In genomic region chr11:108561535-108561991, GRCh38 we compare ENCODE assay signal across 19 cellular contexts. TPM values are rescaled to one million over a fixed set of nuclear protein-coding genes. Genes with fewer than 3 reads are reported as not detected.
A peak's percentile ranks its signal among the peaks of the same experiment; 100 is the strongest.
DNase-seq lines count a peak whose midpoint lies in the region; ATAC-seq, FAIRE-seq and TF ChIP-seq lines count a peak whose summit lies in the region.
"Had no signal": no experiment of that assay in that cellular context is flagged by ENCODE, and none has a peak within 500 bp of the region (broad histone marks: within the 10 kb centered on the region; RNA-seq: fewer than 3 reads in every experiment).

No MANE protein-coding gene starts in this region.

- no peak for ATAC-seq in HG02973 (IDR thresholded peaks at IDR 0.05; ENCODE audit: unreplicated experiment)
- no peak for ATAC-seq in HG03457 (IDR thresholded peaks at IDR 0.05; ENCODE audit: unreplicated experiment)
- ATAC-seq: heart left ventricle, left ventricle myocardium superior had no signal

- CTCF ChIA-PET in Caco-2 (lab: Charles Lee) = interaction anchor here (0.7 kb wide), 1 partner anchor 17 kb away, joined by 3 read pairs; no protein-coding TSS in a partner anchor
- CTCF ChIA-PET in CD8-positive, alpha-beta memory T cell (lab: Charles Lee) = no interaction called here

- POLR2A ChIA-PET in Caco-2 (lab: Charles Lee) = no interaction called here
- POLR2A ChIA-PET in CD8-positive, alpha-beta memory T cell (lab: Charles Lee) = no interaction called here

- FAIRE-seq in GM19239 (lab: Jason Lieb, UNC) = no peak
- FAIRE-seq: pancreas had no signal

- H3K27me3 ChIP-seq in Caco-2 (replicated peaks; ENCODE audit: control insufficient read depth, insufficient read depth, low read length) (no peaks in the 10 kb centered on the region), SJCRH30 (no peaks in the 10 kb centered on the region), fibroblast of lung (ENCODE audit: control insufficient read depth, insufficient read depth, low read length) (no peaks in the 10 kb centered on the region)
- H3K27me3 ChIP-seq in CD8-positive, alpha-beta memory T cell (ENCODE audit: insufficient read depth, low read length, poor library complexity, severe bottlenecking) = no peaks in the 10 kb centered on the region
- H3K27me3 ChIP-seq: adrenal gland, heart left ventricle, pancreas had no signal

- no peaks in the 10 kb centered on the region for H3K9me3 Mint-ChIP-seq in Caco-2 (ENCODE audit: unreplicated experiment)
- no peaks in the 10 kb centered on the region for H3K9me3 Mint-ChIP-seq in CD8-positive, alpha-beta memory T cell

- no peaks in the 10 kb centered on the region for H3K36me3 Mint-ChIP-seq in Caco-2 (ENCODE audit: insufficient read depth, unreplicated experiment)
- H3K36me3 Mint-ChIP-seq in CD8-positive, alpha-beta memory T cell = no peaks in the 10 kb centered on the region

- intact Hi-C loops in Caco-2 (cut with micrococcal nuclease; ENCODE audit: unreplicated experiment) = loop anchor here (1.0 kb wide), 1 partner anchor 32 kb away; the partner anchor contains the start of gene EXPH5

- H3K36me3 ChIP-seq in Caco-2 (ENCODE audit: control insufficient read depth, insufficient read depth, low read length) = no peaks in the 10 kb centered on the region
- H3K36me3 ChIP-seq in SJCRH30 = no peaks in the 10 kb centered on the region
- H3K36me3 ChIP-seq in fibroblast of lung (ENCODE audit: control insufficient read depth, insufficient read depth, low read length) = no peaks in the 10 kb centered on the region
- H3K36me3 ChIP-seq in CD8-positive, alpha-beta memory T cell (ENCODE audit: insufficient read depth, low read length) = no peaks in the 10 kb centered on the region
- H3K36me3 ChIP-seq: adrenal gland, heart left ventricle, pancreas had no signal

- H2AFZ ChIP-seq in fibroblast of lung (ENCODE audit: low read length) = peak overlapping the region; percentile 53

- H3K4me3 ChIP-seq in Caco-2 (ENCODE audit: low read depth, low read length) = no peak overlapping the region
- no peak overlapping the region for H3K4me3 ChIP-seq in SJCRH30
- H3K4me3 ChIP-seq in fibroblast of lung (replicated peaks in 1 of 4; ENCODE audit: control extremely low read depth in 1 of 4, insufficient read depth in 1 of 4, low read depth in 3 of 4, low read length in 4 of 4) = no peak overlapping the region
- no peak overlapping the region for H3K4me3 ChIP-seq in CD8-positive, alpha-beta memory T cell (ENCODE audit: low read length)
- H3K4me3 ChIP-seq: adrenal gland, heart left ventricle, pancreas had no signal

- TF ChIP-seq CTCF in Caco-2 (IDR thresholded peaks at IDR 0.05; ENCODE audit: insufficient read depth in 1 of 2, low read depth in 1 of 2, low read length in 1 of 2, severe bottlenecking in 1 of 2, unreplicated experiment in 1 of 2) (no peak), fibroblast of lung (conservative IDR thresholded peaks at IDR 0.05 in 1 of 2, IDR thresholded peaks at IDR 0.05 in 1 of 2; ENCODE audit: low read depth in 1 of 2, low read length in 2 of 2) (no peak)

- DNase-seq in Caco-2 (peak in 1 of 2 experiments; percentile 44), SJCRH30 (no peak), fibroblast of lung (ENCODE audit: low read depth in 2 of 2) (peak in 1 of 2 donors; percentile 82), non-pigmented ciliary epithelial cell (ENCODE audit: low read depth) (peak; percentile 51), GM19239 (ENCODE audit: insufficient read length, low spot score) (no peak)
- DNase-seq in CD8-positive, alpha-beta memory T cell = no peak
- DNase-seq: activated CD4-positive, alpha-beta T cell treated with anti-CD3 and anti-CD28 coated beads for 1 hour; activated T-cell treated with anti-CD3 and anti-CD28 coated beads for 4 hours; adrenal gland; AML-193; DMS79; heart left ventricle; left ventricle myocardium superior; OCI-M1; pancreas; stimulated activated CD4-positive, alpha-beta T cell treated with anti-CD3 and anti-CD28 coated beads, Interleukin-1b, Interleukin-23, amount 100 ng/mL, for 48 hours; SW 1271 had no signal

- 0 out of 2 replicates have a peak overlapping the region, but pooled peaks have one; percentile 8 for H3K27ac ChIP-seq in SJCRH30
- peak overlapping the region; percentile 45 for H3K27ac ChIP-seq in fibroblast of lung (ENCODE audit: insufficient read depth, low read length)
- H3K27ac ChIP-seq in CD8-positive, alpha-beta memory T cell (ENCODE audit: low read depth, low read length) = no peak overlapping the region
- H3K27ac ChIP-seq: adrenal gland, heart left ventricle, pancreas had no signal

- no peak overlapping the region for H3K9ac ChIP-seq in fibroblast of lung (ENCODE audit: insufficient read depth, low read length)

- no peaks in the 10 kb centered on the region for H3K27me3 Mint-ChIP-seq in Caco-2 (ENCODE audit: insufficient read depth, unreplicated experiment)
- peaks cover 0 to 3% of the 10 kb centered on the region in 2 donors for H3K27me3 Mint-ChIP-seq in CD8-positive, alpha-beta memory T cell

- no peaks in the 10 kb centered on the region for H3K9me3 ChIP-seq in Caco-2
- H3K9me3 ChIP-seq in SJCRH30 (replicated peaks) = no peaks in the 10 kb centered on the region
- H3K9me3 ChIP-seq in fibroblast of lung (ENCODE audit: control insufficient read depth, insufficient read depth, low read depth, low read length) = no peaks in the 10 kb centered on the region
- H3K9me3 ChIP-seq in CD8-positive, alpha-beta memory T cell (ENCODE audit: low read length) = no peaks in the 10 kb centered on the region
- H3K9me3 ChIP-seq: adrenal gland, heart left ventricle, pancreas had no signal

- BruUV-seq in Caco-2 (replicated peaks; lab: Mats Ljungman, UMichigan) = no TSS peak

- no peaks in the 10 kb centered on the region for H4K20me1 ChIP-seq in fibroblast of lung (ENCODE audit: control insufficient read depth, extremely low read depth, insufficient read depth, low read length)

- H3K4me1 Mint-ChIP-seq in Caco-2 (ENCODE audit: low read depth, unreplicated experiment) = peaks cover 48% of the 10 kb centered on the region
- H3K4me1 Mint-ChIP-seq in CD8-positive, alpha-beta memory T cell = peaks cover 10 to 23% (median 18%) of the 10 kb centered on the region in 3 donors

- H3K79me2 ChIP-seq in fibroblast of lung (ENCODE audit: control insufficient read depth, insufficient read depth, low read length) = no peaks in the 10 kb centered on the region

- peak overlapping the region; percentile 66 for H3K4me2 ChIP-seq in fibroblast of lung (ENCODE audit: extremely low read depth, insufficient read depth, low read length)

- H3K4me1 ChIP-seq in Caco-2 (peaks cover 27% of the 10 kb centered on the region), SJCRH30 (peaks cover 33% of the 10 kb centered on the region), fibroblast of lung (ENCODE audit: control insufficient read depth, extremely low read depth, insufficient read depth, low read length) (peaks cover 19% of the 10 kb centered on the region)
- H3K4me1 ChIP-seq in CD8-positive, alpha-beta memory T cell (ENCODE audit: insufficient read depth, low read length) = peaks cover 16% of the 10 kb centered on the region
- H3K4me1 ChIP-seq: adrenal gland had no signal

- H3K27ac Mint-ChIP-seq in Caco-2 (ENCODE audit: unreplicated experiment) = peak overlapping the region; percentile 58
- no peak overlapping the region for H3K27ac Mint-ChIP-seq in CD8-positive, alpha-beta memory T cell

- no peak overlapping the region for H3K4me3 Mint-ChIP-seq in Caco-2 (ENCODE audit: unreplicated experiment)
- no peak overlapping the region for H3K4me3 Mint-ChIP-seq in CD8-positive, alpha-beta memory T cell

RNA-seq across cellular contexts. Expression of gene EXPH5, which starts 32.0 kb away (rescaled TPM):
- total RNA-seq in Caco-2 (2022) (15.3 and 18.1 TPM in 2 replicates), fibroblast of lung (1.8 and 11.2 TPM in 2 replicates)
- total RNA-seq in SJCRH30 (2014; rRNA removed; shearing (Covaris generic)) = 0.14 and 0.23 TPM in 2 replicates
- polyA plus RNA-seq in fibroblast of lung = 2.9 and 3.4 TPM in 2 replicates
- 0.83 and 0.96 TPM in 2 replicates for polyA plus RNA-seq in fibroblast of lung (2012)
- 2.1 and 3.6 TPM in 2 replicates for polyA minus RNA-seq in fibroblast of lung (ENCODE audit: low replicate concordance)
- total RNA-seq in CD8-positive, alpha-beta memory T cell = under 1 TPM; 0.85 to 0.89 TPM
- 0.60 TPM for polyA plus RNA-seq in CD8-positive, alpha-beta memory T cell
